9 cellular contexts compared by ENCODE assay signal in the genomic region with DNA sequence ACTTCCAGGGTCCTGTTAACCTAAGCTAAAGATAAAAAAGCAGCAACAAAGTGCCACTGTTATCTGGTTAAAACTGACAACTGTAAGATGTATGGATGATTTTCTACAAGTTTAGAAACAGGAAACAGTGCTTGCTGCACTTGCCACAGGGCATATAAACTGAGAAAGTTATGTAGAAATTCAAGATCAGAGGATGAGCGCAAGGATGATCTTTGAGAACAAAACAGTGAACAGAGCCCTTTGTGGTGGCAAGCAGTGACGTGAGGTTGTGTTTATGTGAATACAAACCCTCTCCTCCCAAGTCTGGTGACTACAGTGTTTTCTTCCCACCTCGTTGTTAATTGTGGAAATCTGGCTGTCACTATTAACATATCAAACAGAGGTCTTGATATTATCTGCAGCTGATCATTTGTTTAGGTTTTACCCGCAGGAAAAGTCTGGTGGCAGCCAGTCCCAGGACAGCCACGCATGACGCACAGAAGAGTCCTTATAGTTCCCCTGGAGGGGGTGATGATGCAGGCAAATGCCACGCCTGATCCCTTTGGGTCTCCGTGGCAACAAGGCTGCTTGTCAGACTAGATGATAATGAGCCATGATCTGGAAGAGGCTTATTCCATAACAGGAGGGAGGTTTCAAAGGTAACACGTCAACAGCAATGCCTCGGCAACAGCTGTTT. TPM values are rescaled to one million over a fixed set of nuclear protein-coding genes. Genes with fewer than 3 reads are reported as not detected.
DNase-seq lines count a peak whose midpoint lies in the region; ATAC-seq and TF ChIP-seq lines count a peak whose summit lies in the region.
"Had no signal": no experiment of that assay in that cellular context is flagged by ENCODE, and none has a peak within 500 bp of the region (broad histone marks: within the 10 kb centered on the region; RNA-seq: fewer than 3 reads in every experiment).

No MANE protein-coding gene starts in this region.

- H3K4me3 Mint-ChIP-seq in activated CD4-positive, alpha-beta T cell treated with anti-CD3 and anti-CD28 coated beads, Interleukin-2, amount 10 ng/mL, durations not matched to agents 7 days and 5 days = peak overlapping the region; percentile 70
- no peak overlapping the region for H3K4me3 Mint-ChIP-seq in nephron progenitor cell
- H3K4me3 Mint-ChIP-seq: dendritic cell treated with granulocyte-macrophage colony-stimulating factor and Interleukin-4, amounts not matched to agents 40 ng/mL and 50 ng/mL, for 4 days had no signal

- H3K9me3 ChIP-seq in stomach smooth muscle (ENCODE audit: control insufficient read depth in 2 of 2, low read length in 2 of 2) = no peaks in the 10 kb centered on the region

- no peaks in the 10 kb centered on the region for H3K36me3 ChIP-seq in stomach smooth muscle (ENCODE audit: control insufficient read depth in 2 of 2, insufficient read depth in 2 of 2, low read length in 2 of 2)

- H3K4me1 ChIP-seq in stomach smooth muscle (ENCODE audit: control insufficient read depth, insufficient read depth, low read length) = peaks cover 5% of the 10 kb centered on the region

- H3K36me3 Mint-ChIP-seq in activated CD4-positive, alpha-beta T cell treated with anti-CD3 and anti-CD28 coated beads, Interleukin-2, amount 10 ng/mL, durations not matched to agents 7 days and 5 days (ENCODE audit: low read depth) = peaks cover 14% of the 10 kb centered on the region
- no peaks in the 10 kb centered on the region for H3K36me3 Mint-ChIP-seq in nephron progenitor cell (ENCODE audit: low read depth)

- H3K9ac ChIP-seq in stomach smooth muscle (ENCODE audit: low read length in 2 of 2) = peak overlapping the region in 1 of 2 donors; percentile 12

- peak overlapping the region; percentile 50 for H3K27ac ChIP-seq in stomach smooth muscle (ENCODE audit: low read length)

- TF ChIP-seq CTCF in nephron progenitor cell (IDR thresholded peaks at IDR 0.05) = no peak

- DNase-seq in A172 (ENCODE audit: low spot score) (peak; percentile 27), Kasumi-1 (lab: John Stamatoyannopoulos, UW) (peak; percentile 61 to 62), nephron progenitor cell (peak; percentile 13)
- DNase-seq in activated CD4-positive, alpha-beta T cell treated with anti-CD3 and anti-CD28 coated beads, Interleukin-2, amount 10 ng/mL, durations not matched to agents 7 days and 5 days = peak; percentile 80
- DNase-seq in effector CD4-positive, alpha-beta T cell = peak; percentile 90

- H3K27ac Mint-ChIP-seq in activated CD4-positive, alpha-beta T cell treated with anti-CD3 and anti-CD28 coated beads, Interleukin-2, amount 10 ng/mL, durations not matched to agents 7 days and 5 days = peak overlapping the region; percentile 99
- no peak overlapping the region for H3K27ac Mint-ChIP-seq in nephron progenitor cell
- H3K27ac Mint-ChIP-seq: dendritic cell treated with granulocyte-macrophage colony-stimulating factor and Interleukin-4, amounts not matched to agents 40 ng/mL and 50 ng/mL, for 4 days had no signal

- H3K9me3 Mint-ChIP-seq in activated CD4-positive, alpha-beta T cell treated with anti-CD3 and anti-CD28 coated beads, Interleukin-2, amount 10 ng/mL, durations not matched to agents 7 days and 5 days = peaks cover 6% of the 10 kb centered on the region
- H3K9me3 Mint-ChIP-seq in nephron progenitor cell = no peaks in the 10 kb centered on the region
- H3K9me3 Mint-ChIP-seq: dendritic cell treated with granulocyte-macrophage colony-stimulating factor and Interleukin-4, amounts not matched to agents 40 ng/mL and 50 ng/mL, for 4 days had no signal

- CTCF ChIA-PET in activated CD4-positive, alpha-beta T cell treated with anti-CD3 and anti-CD28 coated beads, Interleukin-2, amount 10 ng/mL, durations not matched to agents 7 days and 5 days (lab: Charles Lee) = interaction anchor here (0.6 to 3.5 kb wide), 10 partner anchors 10 to 186 kb away, joined by 3 to 16 read pairs (median 4); partner anchors contain the start of gene TNFAIP3

- H3K27me3 ChIP-seq in stomach smooth muscle (ENCODE audit: control insufficient read depth in 1 of 2, insufficient read depth in 2 of 2, low read length in 2 of 2) = no peaks in the 10 kb centered on the region

- peak overlapping the region; percentile 29 to 40 for H3K4me3 ChIP-seq in stomach smooth muscle (ENCODE audit: low read length in 2 of 2)

- peaks cover 79% of the 10 kb centered on the region for H3K4me1 Mint-ChIP-seq in activated CD4-positive, alpha-beta T cell treated with anti-CD3 and anti-CD28 coated beads, Interleukin-2, amount 10 ng/mL, durations not matched to agents 7 days and 5 days
- H3K4me1 Mint-ChIP-seq in nephron progenitor cell = peaks cover 12% of the 10 kb centered on the region

- POLR2A ChIA-PET in activated CD4-positive, alpha-beta T cell treated with anti-CD3 and anti-CD28 coated beads, Interleukin-2, amount 10 ng/mL, durations not matched to agents 7 days and 5 days (lab: Charles Lee) = no interaction called here

- no peak for ATAC-seq in GM18861 (IDR thresholded peaks at IDR 0.05; ENCODE audit: unreplicated experiment)
- ATAC-seq in HG03439 (IDR thresholded peaks at IDR 0.05; ENCODE audit: unreplicated experiment) = no peak

- no peaks in the 10 kb centered on the region for H3K27me3 Mint-ChIP-seq in activated CD4-positive, alpha-beta T cell treated with anti-CD3 and anti-CD28 coated beads, Interleukin-2, amount 10 ng/mL, durations not matched to agents 7 days and 5 days
- H3K27me3 Mint-ChIP-seq in nephron progenitor cell (ENCODE audit: low read depth, poor library complexity) = peaks cover 4% of the 10 kb centered on the region

RNA-seq across cellular contexts. Expression of gene TNFAIP3, which starts 43.1 kb away (rescaled TPM):
- 1.2 and 1.6 TPM in 2 replicates for total RNA-seq in A172 (2014; rRNA removed; shearing (Covaris generic))
- 10 to 100 TPM; 41.8 to 43.9 TPM for total RNA-seq in activated CD4-positive, alpha-beta T cell treated with anti-CD3 and anti-CD28 coated beads, Interleukin-2, amount 10 ng/mL, durations not matched to agents 7 days and 5 days

Comparison
In these comparisons a context has a peak if more than half of its experiments do, and no peak if none do; other contexts are left out.
1. DNase-seq: peak in every context shown above with its lines; median percentile 90 in effector CD4-positive, alpha-beta T cell; 80 in activated CD4-positive, alpha-beta T cell treated with anti-CD3 and anti-CD28 coated beads, Interleukin-2, amount 10 ng/mL, durations not matched to agents 7 days and 5 days; 62 in Kasumi-1; 27 in A172; 13 in nephron progenitor cell.
2. RNA of gene TNFAIP3, which starts 43.1 kb away (total RNA-seq): 41.8 to 43.9 TPM in activated CD4-positive, alpha-beta T cell treated with anti-CD3 and anti-CD28 coated beads, Interleukin-2, amount 10 ng/mL, durations not matched to agents 7 days and 5 days; 1.2 to 1.6 TPM in A172; every median in the first group is over 10 times any median in the second.